In the genomic region with DNA sequence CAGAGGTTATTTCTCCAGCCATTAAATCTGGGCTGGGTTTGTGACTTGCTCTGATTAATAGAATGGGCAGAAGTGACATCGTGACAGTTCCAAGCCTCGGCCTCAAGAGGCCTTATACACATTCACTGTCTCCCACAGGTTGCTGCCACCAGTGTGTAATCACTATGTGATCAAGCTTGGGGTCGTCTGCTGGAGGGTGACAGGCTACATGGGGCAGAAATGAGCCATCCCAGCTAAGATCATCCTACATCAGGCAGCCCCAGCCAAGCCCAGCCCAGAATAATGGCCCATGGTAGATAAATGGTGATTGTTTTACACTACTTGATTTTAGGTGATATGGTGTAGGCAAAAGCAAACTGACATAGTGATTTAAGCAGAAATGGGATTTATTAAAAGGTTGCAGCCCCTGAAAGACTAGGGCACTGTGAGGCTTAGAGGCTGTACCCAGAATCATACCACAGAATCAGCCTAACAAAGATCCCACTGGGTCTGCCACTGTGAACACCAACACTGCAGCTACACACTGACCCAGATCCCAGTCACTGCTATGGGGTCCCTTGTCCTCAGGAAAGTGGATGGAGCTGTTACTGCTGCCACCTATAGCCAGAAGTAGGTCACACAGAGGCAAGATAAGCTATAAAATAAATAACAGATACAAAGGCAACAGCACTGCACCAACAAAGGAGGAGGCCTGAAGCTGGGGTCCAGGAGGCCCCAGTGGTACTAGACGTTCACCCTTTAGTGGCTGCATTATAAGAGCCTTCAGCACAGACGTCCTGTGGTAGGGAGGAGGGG, we compare ENCODE assay signal across 11 cellular contexts.
DNase-seq lines count a peak whose midpoint lies in the region; ATAC-seq, FAIRE-seq and TF ChIP-seq lines count a peak whose summit lies in the region.
"Had no signal": no experiment of that assay in that cellular context is flagged by ENCODE, and none has a peak within 500 bp of the region (broad histone marks: within the 10 kb centered on the region; RNA-seq: fewer than 3 reads in every experiment).

No MANE protein-coding gene starts in this region.

- FAIRE-seq in HTR-8/SVneo (lab: Jason Lieb, UNC), result peak; percentile 23

- ATAC-seq in GM18907 (IDR thresholded peaks at IDR 0.05; ENCODE audit: unreplicated experiment), result no peak

- no peak overlapping the region for H3K4me3 ChIP-seq in astrocyte of the cerebellum (ENCODE audit: low read depth, low read length)
- no peak overlapping the region for H3K4me3 ChIP-seq in retinal pigment epithelial cell (ENCODE audit: low read length)
- H3K4me3 ChIP-seq: BLaER1 treated with 17β-estradiol and CSF1 and Interleukin-3, amounts not matched to agents 10 nM and 100 nM; left ventricle myocardium inferior had no signal

- DNase-seq in SIG-M5 treated with dmso at 0.1 percent for 504 hours (lab: John Stamatoyannopoulos, UW; ENCODE audit: unreplicated experiment) (peak; percentile 26), SIG-M5 (lab: John Stamatoyannopoulos, UW) (no peak), HTR-8/SVneo (ENCODE audit: insufficient read length, low spot score) (peak; percentile 34), astrocyte of the cerebellum (ENCODE audit: low read depth) (no peak), retinal pigment epithelial cell (ENCODE audit: low read depth) (no peak), cardiac septum (ENCODE audit: low spot score) (no peak)
- DNase-seq in stimulated activated naive CD4-positive, alpha-beta T cell treated with Interleukin-2 at 50 U/mL for 16 hours (lab: John Stamatoyannopoulos, UW), result no peak
- DNase-seq: left ventricle myocardium inferior, NCI-H1417 treated with DMSO at 0.1 percent for 48 hours had no signal

- in situ Hi-C loops in astrocyte of the cerebellum (cut with HindIII; ENCODE audit: low sequenced_read_pairs), result no loop called here

- peak; percentile 42 for TF ChIP-seq CTCF in astrocyte of the cerebellum (IDR thresholded peaks at IDR 0.05; ENCODE audit: low read depth, low read length, missing control alignments)
- peak; percentile 53 for TF ChIP-seq CTCF in retinal pigment epithelial cell (conservative IDR thresholded peaks at IDR 0.05; ENCODE audit: low read depth, low read length)

- intact Hi-C loops in cardiac septum (cut with DNase I), result no loop called here

Comparison
In these comparisons a context has a peak if more than half of its experiments do, and no peak if none do; other contexts are left out.
1. DNase-seq: peak in SIG-M5 treated with dmso at 0.1 percent for 504 hours (single experiment) and HTR-8/SVneo (single experiment); none in SIG-M5 (single experiment), astrocyte of the cerebellum (single experiment), retinal pigment epithelial cell (single experiment), stimulated activated naive CD4-positive, alpha-beta T cell treated with Interleukin-2 at 50 U/mL for 16 hours (single experiment) and cardiac septum (single experiment).